8 cellular contexts compared by ENCODE assay signal in the genomic region with DNA sequence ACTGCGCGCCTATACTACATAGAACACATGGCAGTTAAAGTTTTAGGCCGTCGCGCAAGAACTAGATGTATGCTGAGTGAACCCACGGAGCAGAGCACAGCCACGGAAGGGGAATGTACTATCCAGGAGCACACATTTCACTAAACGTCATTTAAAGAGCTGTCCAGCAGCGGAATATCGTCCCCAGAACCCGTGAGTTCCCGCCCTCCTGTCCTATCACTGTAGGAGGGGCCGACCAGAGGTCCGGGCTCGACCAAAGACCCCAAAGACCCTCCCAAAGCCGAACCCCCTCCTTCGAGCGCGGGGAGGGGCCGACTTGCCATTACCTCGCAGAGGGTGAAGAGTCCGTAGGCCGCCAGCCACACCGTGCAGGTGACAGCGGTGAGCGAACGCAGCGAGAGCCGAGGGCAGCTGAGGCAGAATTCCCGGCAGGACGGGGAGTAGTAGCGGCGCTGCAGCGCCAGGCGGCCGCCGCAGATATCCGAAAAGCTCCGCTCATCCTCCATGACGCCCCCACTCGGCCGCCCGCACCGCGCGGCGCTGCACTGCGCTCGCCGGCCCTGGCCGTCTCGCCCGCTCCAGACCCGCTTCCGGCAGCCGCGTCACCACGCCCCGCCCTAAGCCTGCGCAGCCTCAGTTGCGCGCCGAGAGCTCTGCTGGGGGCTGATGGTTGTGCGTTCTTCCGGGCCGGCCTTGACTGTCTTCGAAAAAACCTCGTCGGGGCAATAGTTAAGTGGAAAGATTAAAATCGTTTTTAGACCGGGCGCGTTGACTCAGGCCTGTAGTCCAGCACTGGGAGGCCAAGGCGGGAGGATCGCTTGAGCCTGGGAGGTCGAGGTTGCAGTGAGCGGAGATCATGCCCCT. TPM values are rescaled to one million over a fixed set of nuclear protein-coding genes. Genes with fewer than 3 reads are reported as not detected.
DNase-seq lines count a peak whose midpoint lies in the region; ATAC-seq and TF ChIP-seq lines count a peak whose summit lies in the region.

A gene with protein sequence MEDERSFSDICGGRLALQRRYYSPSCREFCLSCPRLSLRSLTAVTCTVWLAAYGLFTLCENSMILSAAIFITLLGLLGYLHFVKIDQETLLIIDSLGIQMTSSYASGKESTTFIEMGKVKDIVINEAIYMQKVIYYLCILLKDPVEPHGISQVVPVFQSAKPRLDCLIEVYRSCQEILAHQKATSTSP (minus strand): TSS at position 571 of the 864 bp plus-strand sequence. CDS start 65 bp downstream, at position 506.

- peak; percentile 89 for ATAC-seq in HG03064 (IDR thresholded peaks at IDR 0.05; ENCODE audit: low read depth, unreplicated experiment)

- no peaks in the 10 kb centered on the region for H3K79me2 ChIP-seq in ACC112 (ENCODE audit: control insufficient read depth, insufficient read depth, low read length, unreplicated experiment)
- peaks cover 17% of the 10 kb centered on the region for H3K79me2 ChIP-seq in mammary epithelial cell (ENCODE audit: insufficient read depth, low read length)
- no peaks in the 10 kb centered on the region for H3K79me2 ChIP-seq in smooth muscle cell (ENCODE audit: low read depth)

- H3K36me3 ChIP-seq in ACC112 (ENCODE audit: insufficient read depth, low read length) = no peaks in the 10 kb centered on the region
- no peaks in the 10 kb centered on the region for H3K36me3 ChIP-seq in mammary epithelial cell (ENCODE audit: insufficient read depth, low read length)
- no peaks in the 10 kb centered on the region for H3K36me3 ChIP-seq in smooth muscle cell (ENCODE audit: low read depth)

- no peaks in the 10 kb centered on the region for H4K20me1 ChIP-seq in mammary epithelial cell (ENCODE audit: insufficient read depth, low read length)
- H4K20me1 ChIP-seq in smooth muscle cell (ENCODE audit: low read depth) = no peaks in the 10 kb centered on the region

- H3K4me3 ChIP-seq in ACC112 (ENCODE audit: low read depth, low read length) = peak within 1 kb of the TSS; percentile 97
- peak within 1 kb of the TSS; percentile 85 for H3K4me3 ChIP-seq in WI38 (ENCODE audit: low read depth, low read length)
- peak within 1 kb of the TSS; percentile 88 to 92 (median 91) for H3K4me3 ChIP-seq in mammary epithelial cell (replicated peaks in 1 of 3; ENCODE audit: insufficient read depth in 1 of 3, low read depth in 2 of 3, low read length in 3 of 3)
- H3K4me3 ChIP-seq in smooth muscle cell = peak within 1 kb of the TSS; percentile 83

- H3K4me2 ChIP-seq in mammary epithelial cell (ENCODE audit: insufficient read depth, low read depth, low read length) (peak within 1 kb of the TSS; percentile 85), smooth muscle cell (peak within 1 kb of the TSS; percentile 91)

- peak; percentile 70 for TF ChIP-seq POLR2A in GM18526 (IDR thresholded peaks at IDR 0.05; ENCODE audit: extremely low read depth, insufficient read length)

- CTCF ChIA-PET in mammary epithelial cell (lab: Charles Lee; ENCODE audit: low non-redundant PET) = interaction anchor here (0.5 to 1.2 kb wide), 4 partner anchors 19 to 111 kb away, joined by 3 to 7 read pairs (median 4); a partner anchor contains a TSS

- intact Hi-C loops in mammary epithelial cell (cut with micrococcal nuclease) = loop anchor here (1.0 kb wide), 2 partner anchors 16 to 173 kb away; no protein-coding TSS in a partner anchor

- H3K27ac ChIP-seq in ACC112 (ENCODE audit: low read depth, low read length) (peak within 1 kb of the TSS; percentile 51; the same call in 1 of the 2 replicates), mammary epithelial cell (ENCODE audit: insufficient read depth, low read depth, low read length) (peak within 1 kb of the TSS; percentile 63), smooth muscle cell (ENCODE audit: low read depth) (peak within 1 kb of the TSS; percentile 55)

- DNase-seq in NCI-H2196 treated with DMSO at 0.1 percent for 48 hours (lab: John Stamatoyannopoulos, UW; ENCODE audit: unreplicated experiment) = peak; percentile 71
- DNase-seq in mammary epithelial cell = peak; percentile 84
- peak; percentile 96 for DNase-seq in iPS-NIHi11 (ENCODE audit: low spot score)
- peak; percentile 58 for DNase-seq in smooth muscle cell (lab: John Stamatoyannopoulos, UW; ENCODE audit: unreplicated experiment)

- no peaks in the 10 kb centered on the region for H3K27me3 ChIP-seq in ACC112 (ENCODE audit: insufficient read depth, low read length)
- H3K27me3 ChIP-seq in mammary epithelial cell (ENCODE audit: insufficient read depth, low read length) = no peaks in the 10 kb centered on the region
- no peaks in the 10 kb centered on the region for H3K27me3 ChIP-seq in smooth muscle cell (ENCODE audit: low read depth)

- H3K4me1 ChIP-seq in ACC112 (ENCODE audit: control insufficient read depth, insufficient read depth, low read length, unreplicated experiment) (no peaks in the 10 kb centered on the region), mammary epithelial cell (ENCODE audit: insufficient read depth, low read length) (peaks cover 4% of the 10 kb centered on the region), smooth muscle cell (ENCODE audit: low read depth) (peaks cover 6% of the 10 kb centered on the region)

- TF ChIP-seq CTCF in WI38 (IDR thresholded peaks at IDR 0.05; ENCODE audit: low read depth, low read length) (peak; percentile 46), mammary epithelial cell (conservative IDR thresholded peaks at IDR 0.05 in 1 of 2, IDR thresholded peaks at IDR 0.05 in 1 of 2; ENCODE audit: extremely low read depth in 1 of 2, insufficient read depth in 1 of 2, low read depth in 1 of 2, low read length in 2 of 2) (peak; percentile 13 to 67), smooth muscle cell (IDR thresholded peaks at IDR 0.05; ENCODE audit: borderline replicate concordance, insufficient read depth, poor library complexity, severe bottlenecking) (peak; percentile 41)

- dilution Hi-C loops in mammary epithelial cell (cut with HindIII; ENCODE audit: low sequenced_read_pairs) = loop anchor here (5.0 kb wide), 1 partner anchor 38 kb away; no protein-coding TSS in a partner anchor

- WGBS in mammary epithelial cell (ENCODE audit: low coverage, missing lambda C conversion rate) = 10% methylated on average over 55 of the region's 77 CpGs
- 6% methylated on average over 74 of the region's 77 CpGs for WGBS in smooth muscle cell (ENCODE audit: low lambda C conversion rate)

- H3K9ac ChIP-seq in mammary epithelial cell (ENCODE audit: insufficient read depth, low read length) = peak within 1 kb of the TSS; percentile 58
- peak within 1 kb of the TSS; percentile 51 for H3K9ac ChIP-seq in smooth muscle cell (ENCODE audit: low read depth)

- no TSS peak for BruUV-seq in mammary epithelial cell (replicated peaks; lab: Mats Ljungman, UMichigan)

- peak within 1 kb of the TSS; percentile 96 for H2AFZ ChIP-seq in ACC112 (ENCODE audit: low read length, unreplicated experiment)
- H2AFZ ChIP-seq in mammary epithelial cell (ENCODE audit: low read depth, low read length) = peak within 1 kb of the TSS; percentile 97
- H2AFZ ChIP-seq in smooth muscle cell (ENCODE audit: low read depth) = peak within 1 kb of the TSS; percentile 92

- in situ Hi-C loops in mammary epithelial cell (cut with MboI; ENCODE audit: low sequenced_read_pairs in 2 of 2) = no loop called here

- H3F3A ChIP-seq in smooth muscle cell (ENCODE audit: low read depth) = no peaks in the 10 kb centered on the region

- H3K9me3 ChIP-seq in mammary epithelial cell (replicated peaks; ENCODE audit: insufficient read depth, low read length) (no peaks in the 10 kb centered on the region), smooth muscle cell (replicated peaks; ENCODE audit: low read depth) (no peaks in the 10 kb centered on the region)

RNA-seq across cellular contexts. Expression of the gene that starts here (rescaled TPM):
- total RNA-seq in mammary epithelial cell (10 to 100 TPM; 16.7 to 18.2 TPM), smooth muscle cell (15.5 and 35.8 TPM in 2 replicates)
- polyA plus RNA-seq in mammary epithelial cell (19.5 TPM), smooth muscle cell (20.6 and 23.7 TPM in 2 replicates)
- polyA minus RNA-seq in mammary epithelial cell = 5.5 TPM

Comparison
In these comparisons a context has a peak if more than half of its experiments do, and no peak if none do; other contexts are left out.
1. Peak in every context shown above with its lines: DNase-seq, ATAC-seq, H3K4me3 ChIP-seq and H3K27ac ChIP-seq.